In genomic region chr10:21687994-21688301, GRCh38 we compare ENCODE assay signal across 19 cellular contexts.
"Had no signal": no experiment of that assay in that cellular context is flagged by ENCODE, and none has a peak within 500 bp of the region (broad histone marks: within the 10 kb centered on the region; RNA-seq: fewer than 3 reads in every experiment).

No MANE protein-coding gene starts in this region.

- H3K4me1 ChIP-seq: ascending aorta, left ventricle myocardium inferior, tibial nerve had no signal

- FAIRE-seq: bronchial epithelial cell, urothelium cell line had no signal

- H3K27ac ChIP-seq: ascending aorta, heart left ventricle, left ventricle myocardium inferior, tibial nerve had no signal

- H3K9me3 ChIP-seq: ascending aorta, gastrocnemius medialis, heart left ventricle, left ventricle myocardium inferior, mucosa of descending colon, tibial nerve had no signal

- H3K27me3 ChIP-seq: ascending aorta, gastrocnemius medialis, heart left ventricle, tibial nerve had no signal

- H3K4me3 ChIP-seq: ascending aorta, gastrocnemius medialis, heart left ventricle, left ventricle myocardium inferior, mucosa of descending colon, tibial nerve had no signal

- H3K36me3 ChIP-seq: gastrocnemius medialis had no signal

- DNase-seq: activated CD4-positive, alpha-beta T cell treated with anti-CD3 and anti-CD28 coated beads, Interleukin-2, amount 50 U/mL, for 1 hour; activated naive CD4-positive, alpha-beta T cell treated with anti-CD3 and anti-CD28 coated beads for 36 hours; cerebellar nuclear complex; effector CD4-positive, alpha-beta T cell; gastrocnemius medialis; heart left ventricle; kidney glomerular epithelial cell; left ventricle myocardium inferior; mucosa of descending colon; naive B cell; stimulated activated CD4-positive, alpha-beta T cell treated with anti-CD3 and anti-CD28 coated beads, Interleukin-12 subunit alpha, Interleukin-12 subunit beta, amount 100 ng/mL, for 4 hours; stimulated activated CD4-positive, alpha-beta T cell treated with anti-CD3 and anti-CD28 coated beads, Interleukin-1b, Interleukin-23, amount 100 ng/mL, for 48 hours; stimulated activated CD8-positive, alpha-beta memory T cell treated with anti-CD3 and anti-CD28 coated beads, Interleukin-4, amount 100 ng/mL, for 48 hours; stimulated activated naive CD4-positive, alpha-beta T cell treated with Interleukin-2 at 50 U/mL for 16 hours had no signal

- ATAC-seq: activated CD4-positive, CD25-positive, alpha-beta regulatory T cell treated with anti-CD3 and anti-CD28 coated beads, Interleukin-2, amount 50 U/mL, for 24 hours; heart left ventricle; mucosa of descending colon had no signal
